In the genomic region with DNA sequence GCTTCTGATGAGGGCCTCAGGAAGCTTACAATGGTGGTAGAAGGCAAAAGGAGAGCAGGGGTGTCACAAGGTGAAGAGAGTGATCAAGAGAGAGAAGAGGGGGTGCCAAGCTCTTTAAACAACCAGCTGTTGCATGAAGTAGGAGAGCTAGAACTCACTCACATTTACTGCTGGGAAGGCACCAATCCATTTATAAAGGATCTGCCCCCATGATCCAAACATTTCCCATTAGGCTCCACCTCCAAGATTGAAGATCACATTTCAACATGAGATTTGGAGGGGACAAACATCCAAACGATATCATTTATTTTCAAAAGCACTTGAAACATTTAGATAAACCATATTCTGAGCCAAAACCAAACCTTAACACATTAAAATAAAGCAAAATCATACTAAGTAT, we compare ENCODE assay signal across 21 cellular contexts.
"Had no signal": no experiment of that assay in that cellular context is flagged by ENCODE, and none has a peak within 500 bp of the region (broad histone marks: within the 10 kb centered on the region; RNA-seq: fewer than 3 reads in every experiment).

No MANE protein-coding gene starts in this region.

- H3K9me3 ChIP-seq: heart left ventricle, neutrophil, suprapubic skin, transverse colon, uterus had no signal

- DNase-seq: activated CD4-positive, alpha-beta T cell treated with anti-CD3 and anti-CD28 coated beads for 1 hour; activated CD4-positive, alpha-beta T cell treated with anti-CD3 and anti-CD28 coated beads, Interleukin-2, amount 50 U/mL, for 1 hour; activated CD8-positive, alpha-beta T cell treated with anti-CD3 and anti-CD28 coated beads, Interleukin-2, amount 10 ng/mL, durations not matched to agents 7 days and 5 days; activated naive CD4-positive, alpha-beta T cell; amniotic stem cell; cerebellar nuclear complex; heart left ventricle; islet precursor cell; midbrain; right cardiac atrium; stimulated activated CD4-positive, alpha-beta T cell treated with anti-CD3 and anti-CD28 coated beads, Interleukin-1b, Interleukin-23, amount 100 ng/mL, for 48 hours; stimulated activated naive CD8-positive, alpha-beta T cell treated with anti-CD3 and anti-CD28 coated beads, Interleukin-15, amount 100 ng/mL, for 72 hours; transverse colon; uterus had no signal

- H3K27ac Mint-ChIP-seq: activated CD8-positive, alpha-beta T cell treated with anti-CD3 and anti-CD28 coated beads, Interleukin-2, amount 10 ng/mL, durations not matched to agents 7 days and 5 days; activated T-helper 2 cell treated with anti-CD3 and anti-CD28 coated beads, Interferon-gamma antibody, Interleukin-2, Interleukin-4, amounts not matched to agents 10 μg/mL and 5 μg/mL and 100 μg/mL, durations not matched to agents 14 hours and 24 hours and 36 hours; nephron had no signal

- H3K27me3 ChIP-seq: heart left ventricle, neutrophil, suprapubic skin, transverse colon, uterus had no signal

- ATAC-seq: activated CD8-positive, alpha-beta T cell treated with anti-CD3 and anti-CD28 coated beads, Interleukin-2, amount 10 ng/mL, durations not matched to agents 7 days and 5 days; heart left ventricle; right cardiac atrium; stimulated activated naive CD8-positive, alpha-beta T cell treated with anti-CD3 and anti-CD28 coated beads, Interleukin-15, amount 100 ng/mL, for 72 hours had no signal

- H3K36me3 ChIP-seq: heart left ventricle, neutrophil, suprapubic skin, transverse colon, uterus had no signal

- H3K27ac ChIP-seq: heart left ventricle, neutrophil, parathyroid adenoma, suprapubic skin, transverse colon, uterus had no signal

- H3K4me3 ChIP-seq: heart left ventricle, lung, suprapubic skin, transverse colon, uterus had no signal

- H3K4me3 Mint-ChIP-seq: activated CD8-positive, alpha-beta T cell treated with anti-CD3 and anti-CD28 coated beads, Interleukin-2, amount 10 ng/mL, durations not matched to agents 7 days and 5 days; activated naive CD8-positive, alpha-beta T cell; nephron; stimulated activated naive CD8-positive, alpha-beta T cell treated with anti-CD3 and anti-CD28 coated beads, Interleukin-15, amount 100 ng/mL, for 72 hours had no signal

- H3K9me3 Mint-ChIP-seq: nephron had no signal

- H3K27me3 Mint-ChIP-seq: activated naive CD8-positive, alpha-beta T cell; stimulated activated naive CD8-positive, alpha-beta T cell treated with anti-CD3 and anti-CD28 coated beads, Interleukin-15, amount 100 ng/mL, for 72 hours had no signal

- H2AFZ ChIP-seq: parathyroid adenoma had no signal

- H3K4me1 ChIP-seq: parathyroid adenoma had no signal

- H3K9ac ChIP-seq: parathyroid adenoma had no signal

- H3K79me2 ChIP-seq: parathyroid adenoma had no signal
